In genomic region chr3:185561958-185562357, GRCh38 we compare ENCODE assay signal across 15 cellular contexts. TPM values are rescaled to one million over a fixed set of nuclear protein-coding genes. Genes with fewer than 3 reads are reported as not detected.
DNase-seq lines count a peak whose midpoint lies in the region; ATAC-seq and TF ChIP-seq lines count a peak whose summit lies in the region.
"Had no signal": no experiment of that assay in that cellular context is flagged by ENCODE, and none has a peak within 500 bp of the region (broad histone marks: within the 10 kb centered on the region; RNA-seq: fewer than 3 reads in every experiment).

No MANE protein-coding gene starts in this region.

- H3K4me1 ChIP-seq in left lung: peaks cover 0 to 17% of the 10 kb centered on the region in 2 donors
- H3K4me1 ChIP-seq in thyroid gland: peaks cover 4 to 11% of the 10 kb centered on the region in 2 donors

- H3K27ac ChIP-seq in SK-N-MC (no peak overlapping the region), left lung (peak overlapping the region; percentile 72 to 87), thyroid gland (peak overlapping the region; percentile 68 to 81 (median 74))
- H3K27ac ChIP-seq: HL-60 had no signal

- 16 to 17% methylated on average over 5 of the region's 5 CpGs for WGBS in thyroid gland, 2 donors

- no peaks in the 10 kb centered on the region for H3K9me3 Mint-ChIP-seq in activated naive CD4-positive, alpha-beta T cell treated with anti-CD3 and anti-CD28 coated beads, Interleukin-2, amount 50 U/mL, for 72 hours
- no peaks in the 10 kb centered on the region for H3K9me3 Mint-ChIP-seq in effector memory CD8-positive, alpha-beta T cell
- H3K9me3 Mint-ChIP-seq: activated CD4-positive, alpha-beta memory T cell treated with anti-CD3 and anti-CD28 coated beads for 36 hours had no signal

- peaks cover 0 to 14% of the 10 kb centered on the region in 2 donors for H3K27me3 ChIP-seq in left lung
- no peaks in the 10 kb centered on the region for H3K27me3 ChIP-seq in thyroid gland

- H3K9ac ChIP-seq in SK-N-MC (ENCODE audit: insufficient read length): no peak overlapping the region

- intact Hi-C loops in left lung (cut with DNase I) (no loop called here), thyroid gland (cut with DNase I) (no loop called here)

- DNase-seq in activated naive CD4-positive, alpha-beta T cell treated with anti-CD3 and anti-CD28 coated beads, Interleukin-2, amount 50 U/mL, for 72 hours (ENCODE audit: low spot score in 2 of 2): no peak
- DNase-seq in activated naive CD4-positive, alpha-beta T cell treated with Interleukin-2 at 50 U/mL for 16 hours: no peak
- DNase-seq in SK-N-MC (ENCODE audit: low read depth, low spot score) (no peak), left lung (peak in 1 of 2 donors; percentile 61), thyroid gland (peak; percentile 71 to 78), NCI-H1436 (lab: John Stamatoyannopoulos, UW) (no peak), 8988T (no peak)
- DNase-seq in effector memory CD8-positive, alpha-beta T cell: no peak
- DNase-seq: activated CD4-positive, alpha-beta memory T cell treated with anti-CD3 and anti-CD28 coated beads for 36 hours; activated gamma-delta T cell treated with Interleukin-2 at 50 U/mL for 16 hours; DMS153 had no signal

- H3K36me3 Mint-ChIP-seq in activated naive CD4-positive, alpha-beta T cell treated with anti-CD3 and anti-CD28 coated beads, Interleukin-2, amount 50 U/mL, for 72 hours: no peaks in the 10 kb centered on the region
- H3K36me3 Mint-ChIP-seq in effector memory CD8-positive, alpha-beta T cell (ENCODE audit: insufficient read depth): peaks cover 3% of the 10 kb centered on the region
- H3K36me3 Mint-ChIP-seq: activated CD4-positive, alpha-beta memory T cell treated with anti-CD3 and anti-CD28 coated beads for 36 hours had no signal

- H3K9me3 ChIP-seq in SK-N-MC (ENCODE audit: low read depth, low read length) (no peaks in the 10 kb centered on the region), left lung (no peaks in the 10 kb centered on the region), thyroid gland (no peaks in the 10 kb centered on the region)

- H3K27ac Mint-ChIP-seq in activated naive CD4-positive, alpha-beta T cell treated with anti-CD3 and anti-CD28 coated beads, Interleukin-2, amount 50 U/mL, for 72 hours: no peak overlapping the region
- H3K27ac Mint-ChIP-seq in effector memory CD8-positive, alpha-beta T cell: no peak overlapping the region
- H3K27ac Mint-ChIP-seq: activated CD4-positive, alpha-beta memory T cell treated with anti-CD3 and anti-CD28 coated beads for 36 hours had no signal

- peaks cover 10 to 25% of the 10 kb centered on the region in 2 donors for H3K27me3 Mint-ChIP-seq in effector memory CD8-positive, alpha-beta T cell

- H3K36me3 ChIP-seq in SK-N-MC (ENCODE audit: insufficient read depth, low read length) (no peaks in the 10 kb centered on the region), left lung (no peaks in the 10 kb centered on the region), thyroid gland (no peaks in the 10 kb centered on the region)

- peak; percentile 36 to 37 for ATAC-seq in activated naive CD4-positive, alpha-beta T cell treated with anti-CD3 and anti-CD28 coated beads, Interleukin-2, amount 50 U/mL, for 72 hours
- ATAC-seq in left lung: peak; percentile 75
- ATAC-seq in effector memory CD8-positive, alpha-beta T cell (replicated peaks): no peak

- H3K4me1 Mint-ChIP-seq in effector memory CD8-positive, alpha-beta T cell (ENCODE audit: low read depth in 2 of 2): peaks cover 4 to 10% of the 10 kb centered on the region in 2 donors

- H3K4me3 ChIP-seq in SK-N-MC (0 out of 2 replicates have a peak overlapping the region, but pooled peaks have one; percentile 1), left lung (no peak overlapping the region), thyroid gland (replicated peaks in 1 of 3) (no peak overlapping the region)

- no peak overlapping the region for H3K4me3 Mint-ChIP-seq in effector memory CD8-positive, alpha-beta T cell
- H3K4me3 Mint-ChIP-seq: activated CD4-positive, alpha-beta memory T cell treated with anti-CD3 and anti-CD28 coated beads for 36 hours had no signal

- no peak for TF ChIP-seq POLR2A in thyroid gland (IDR thresholded peaks at IDR 0.05)

- TF ChIP-seq CTCF in left lung (IDR thresholded peaks at IDR 0.05) (no peak), thyroid gland (IDR thresholded peaks at IDR 0.05) (no peak)

RNA-seq across cellular contexts. Expression of gene LIPH, which starts 9.6 kb away (rescaled TPM):
- total RNA-seq in activated naive CD4-positive, alpha-beta T cell treated with anti-CD3 and anti-CD28 coated beads, Interleukin-2, amount 50 U/mL, for 72 hours: not detected
- total RNA-seq in left lung: 10 to 100 TPM; 35.6 to 76.0 TPM
- under 1 TPM in 3 of 4 donors, not detected in 1; 0.13 to 0.81 (median 0.29) TPM for total RNA-seq in thyroid gland
- total RNA-seq: activated CD4-positive, alpha-beta memory T cell treated with anti-CD3 and anti-CD28 coated beads for 36 hours; endothelial cell of umbilical vein; lung microvascular endothelial cell; T-helper 2 cell treated with Interferon-gamma antibody and Interleukin-4, amounts not matched to agents 100 ng/mL and 5 ng/mL, for 36 hours had no signal

RNA-seq across cellular contexts. Expression of gene SENP2, which starts 24.1 kb away (rescaled TPM):
- total RNA-seq in activated naive CD4-positive, alpha-beta T cell treated with anti-CD3 and anti-CD28 coated beads, Interleukin-2, amount 50 U/mL, for 72 hours: 10 to 100 TPM; 30.6 to 38.6 TPM
- 10 to 100 TPM; 31.6 to 34.0 TPM for total RNA-seq in left lung
- 10 to 100 TPM; 34.0 to 82.9 (median 39.6) TPM for total RNA-seq in thyroid gland

Comparison
In these comparisons a context has a peak if more than half of its experiments do, and no peak if none do; other contexts are left out.
1. DNase-seq: peak in thyroid gland (2 of 2); none in activated naive CD4-positive, alpha-beta T cell treated with anti-CD3 and anti-CD28 coated beads, Interleukin-2, amount 50 U/mL, for 72 hours (0 of 2), activated naive CD4-positive, alpha-beta T cell treated with Interleukin-2 at 50 U/mL for 16 hours (single experiment), SK-N-MC (single experiment), NCI-H1436 (single experiment), 8988T (single experiment) and effector memory CD8-positive, alpha-beta T cell (0 of 3).
2. RNA of gene LIPH, which starts 9.6 kb away (total RNA-seq): 35.6 to 76.0 TPM in left lung; 0.13 to 0.81 TPM in thyroid gland and not detected in activated naive CD4-positive, alpha-beta T cell treated with anti-CD3 and anti-CD28 coated beads, Interleukin-2, amount 50 U/mL, for 72 hours; every median in the first group is over 10 times any median in the second.